In genomic region chr11:62712861-62713260, GRCh38 we compare ENCODE assay signal across 13 cellular contexts. TPM values are rescaled to one million over a fixed set of nuclear protein-coding genes. Genes with fewer than 3 reads are reported as not detected.
A peak's percentile ranks its signal among the peaks of the same experiment; 100 is the strongest.
DNase-seq lines count a peak whose midpoint lies in the region; ATAC-seq and TF ChIP-seq lines count a peak whose summit lies in the region.
"Had no signal": no experiment of that assay in that cellular context is flagged by ENCODE, and none has a peak within 500 bp of the region (broad histone marks: within the 10 kb centered on the region; RNA-seq: fewer than 3 reads in every experiment).

No MANE protein-coding gene starts in this region.

- no peaks in the 10 kb centered on the region for H3K9me2 ChIP-seq in PC-9 (ENCODE audit: insufficient read depth)

- peaks cover 98% of the 10 kb centered on the region for H3K36me3 Mint-ChIP-seq in Calu3 (ENCODE audit: insufficient read depth, unreplicated experiment)

- intact Hi-C loops in Calu3 (cut with micrococcal nuclease; ENCODE audit: unreplicated experiment) (no loop called here), PC-9 (cut with micrococcal nuclease; ENCODE audit: unreplicated experiment) (no loop called here), psoas muscle (cut with DNase I) (no loop called here)

- H3K4me3 ChIP-seq in PC-9 (no peak overlapping the region), psoas muscle (no peak overlapping the region)
- H3K4me3 ChIP-seq in effector memory CD4-positive, alpha-beta T cell (ENCODE audit: insufficient read depth, low read depth, low read length, poor library complexity, severe bottlenecking), result no peak overlapping the region
- H3K4me3 ChIP-seq: ascending aorta had no signal

- no peak overlapping the region for H3K4me2 ChIP-seq in PC-9

- H3K27me3 ChIP-seq in PC-9 (ENCODE audit: insufficient read depth, low read depth), result no peaks in the 10 kb centered on the region
- no peaks in the 10 kb centered on the region for H3K27me3 ChIP-seq in effector memory CD4-positive, alpha-beta T cell (replicated peaks; ENCODE audit: control insufficient read depth, insufficient read depth, low read length, poor library complexity, severe bottlenecking)
- H3K27me3 ChIP-seq in psoas muscle (ENCODE audit: insufficient read depth in 3 of 3, low read length in 2 of 3), result no peaks in the 10 kb centered on the region
- H3K27me3 ChIP-seq: ascending aorta had no signal

- peaks cover 65% of the 10 kb centered on the region for H3F3A ChIP-seq in PC-9 (ENCODE audit: insufficient read depth, low read depth)

- peak overlapping the region; percentile 64 for H3K4me3 Mint-ChIP-seq in Calu3 (ENCODE audit: low read depth, unreplicated experiment)
- H3K4me3 Mint-ChIP-seq: WTC11 had no signal

- peaks cover 21% of the 10 kb centered on the region for H3K4me1 ChIP-seq in PC-9 (replicated peaks; ENCODE audit: insufficient read depth)
- peaks cover 17% of the 10 kb centered on the region for H3K4me1 ChIP-seq in effector memory CD4-positive, alpha-beta T cell (ENCODE audit: control insufficient read depth, insufficient read depth, low read length, poor library complexity, severe bottlenecking)
- peaks cover 34% of the 10 kb centered on the region for H3K4me1 ChIP-seq in psoas muscle

- WGBS in psoas muscle, 3 donors, result 61 to 69% (median 69%) methylated on average over 3 of the region's 3 CpGs

- H3K9me3 Mint-ChIP-seq in Calu3 (ENCODE audit: low read depth, unreplicated experiment), result no peaks in the 10 kb centered on the region
- H3K9me3 Mint-ChIP-seq: WTC11 had no signal

- H2AFZ ChIP-seq in PC-9, result no peak overlapping the region

- BruUV-seq in Calu3 (replicated peaks; lab: Mats Ljungman, UMichigan), result TSS peak; percentile 18
- no TSS peak for BruUV-seq in PC-9 (replicated peaks; lab: Mats Ljungman, UMichigan)

- DNase-seq in Calu3 (no peak), PC-9 (no peak), psoas muscle (no peak)
- DNase-seq in effector memory CD4-positive, alpha-beta T cell, result no peak
- no peak for DNase-seq in stimulated activated CD4-positive, alpha-beta T cell treated with anti-CD3 and anti-CD28 coated beads, Interleukin-2, amount 100 ng/mL, for 24 hours
- DNase-seq in activated CD4-positive, CD25-positive, alpha-beta regulatory T cell (lab: John Stamatoyannopoulos, UW), result no peak
- DNase-seq: Kasumi-1; nucleus accumbens; stimulated activated CD4-positive, alpha-beta T cell treated with anti-CD3 and anti-CD28 coated beads, Interleukin-2, amount 100 ng/mL, for 48 hours had no signal

- H3K27ac ChIP-seq in PC-9 (peak overlapping the region; percentile 42), psoas muscle (peak overlapping the region; percentile 64)
- peak overlapping the region; percentile 33 for H3K27ac ChIP-seq in effector memory CD4-positive, alpha-beta T cell (ENCODE audit: insufficient read depth, low read length, poor library complexity, severe bottlenecking)
- H3K27ac ChIP-seq: ascending aorta had no signal

- POLR2A ChIA-PET in PC-9 (lab: Charles Lee; ENCODE audit: unreplicated experiment), result no interaction called here

- CTCF ChIA-PET in Calu3 (lab: Charles Lee) (interaction anchor here (1.4 kb wide), 1 partner anchor 74 kb away, joined by 3 read pairs; no protein-coding TSS in a partner anchor), PC-9 (lab: Charles Lee) (no interaction called here)

- no peaks in the 10 kb centered on the region for H3K9me3 ChIP-seq in PC-9 (ENCODE audit: insufficient read depth, low read depth)
- H3K9me3 ChIP-seq in effector memory CD4-positive, alpha-beta T cell (ENCODE audit: control insufficient read depth, low read length), result no peaks in the 10 kb centered on the region
- no peaks in the 10 kb centered on the region for H3K9me3 ChIP-seq in psoas muscle
- H3K9me3 ChIP-seq: ascending aorta had no signal

- H3K27me3 Mint-ChIP-seq in Calu3 (ENCODE audit: unreplicated experiment), result no peaks in the 10 kb centered on the region

- TF ChIP-seq CTCF in Calu3 (IDR thresholded peaks at IDR 0.05; ENCODE audit: unreplicated experiment), result no peak
- TF ChIP-seq CTCF in PC-9 (conservative IDR thresholded peaks at IDR 0.05), result no peak
- TF ChIP-seq CTCF in psoas muscle (IDR thresholded peaks at IDR 0.05), result no peak

- no peak for ATAC-seq in psoas muscle
- ATAC-seq in GM21737 (IDR thresholded peaks at IDR 0.05; ENCODE audit: unreplicated experiment), result no peak
- ATAC-seq: WTC11 had no signal

- no peaks in the 10 kb centered on the region for H4K20me1 ChIP-seq in PC-9 (ENCODE audit: insufficient read depth)

- H3K36me3 ChIP-seq in PC-9 (ENCODE audit: low read depth) (peaks cover 46% of the 10 kb centered on the region), psoas muscle (ENCODE audit: insufficient read depth in 1 of 2, low read depth in 1 of 2) (peaks cover 12 to 76% of the 10 kb centered on the region in 2 donors)
- H3K36me3 ChIP-seq in effector memory CD4-positive, alpha-beta T cell (ENCODE audit: control insufficient read depth, insufficient read depth, low read length), result peaks cover 46% of the 10 kb centered on the region

- peak overlapping the region; percentile 95 for H3K27ac Mint-ChIP-seq in Calu3 (ENCODE audit: unreplicated experiment)

- peaks cover 48% of the 10 kb centered on the region for H3K4me1 Mint-ChIP-seq in Calu3 (ENCODE audit: low read depth, unreplicated experiment)

- H3K79me2 ChIP-seq in PC-9 (ENCODE audit: low read depth), result peaks cover 24% of the 10 kb centered on the region

RNA-seq across cellular contexts. Expression of gene GNG3, which starts 5.4 kb away (rescaled TPM):
- total RNA-seq in Calu3 (2022), result not detected in 2 replicates
- total RNA-seq in PC-9 (2021), result 0.57 TPM in 1 of 2 replicates, not detected in the other
- not detected for total RNA-seq in psoas muscle
- under 1 TPM in 2 of 3 donors, not detected in 1; 0.10 to 0.39 TPM for polyA plus RNA-seq in psoas muscle
- total RNA-seq: ascending aorta, epithelial cell of proximal tubule had no signal

RNA-seq across cellular contexts. Expression of gene BSCL2, which starts 5.6 kb away (rescaled TPM):
- total RNA-seq in Calu3 (2022) (71.5 and 88.0 TPM in 2 replicates), PC-9 (2021) (173 and 201 TPM in 2 replicates), psoas muscle (10 to 100 TPM; 17.0 to 45.4 (median 29.0) TPM)
- 100 to 1,000 TPM in 1 of 3 donors, 10 to 100 TPM in 2; 61.5 to 174 (median 63.5) TPM for polyA plus RNA-seq in psoas muscle

RNA-seq across cellular contexts. Expression of gene HNRNPUL2, which starts 14.4 kb away (rescaled TPM):
- total RNA-seq in Calu3 (2022) (52.6 and 52.7 TPM in 2 replicates), PC-9 (2021) (55.2 and 76.9 TPM in 2 replicates), psoas muscle (10 to 100 TPM; 27.2 to 39.7 (median 31.4) TPM)
- polyA plus RNA-seq in psoas muscle, result 10 to 100 TPM; 23.8 to 35.1 (median 25.0) TPM

RNA-seq across cellular contexts. Expression of gene TTC9C, which starts 15.4 kb away (rescaled TPM):
- 35.5 and 36.7 TPM in 2 replicates for total RNA-seq in Calu3 (2022)
- total RNA-seq in PC-9 (2021), result 65.3 and 71.4 TPM in 2 replicates
- 10 to 100 TPM; 14.8 to 19.6 (median 16.4) TPM for total RNA-seq in psoas muscle
- polyA plus RNA-seq in psoas muscle, result 10 to 100 TPM; 20.2 to 30.4 (median 28.2) TPM

RNA-seq across cellular contexts. Expression of gene LRRN4CL, which starts 23.5 kb away (rescaled TPM):
- total RNA-seq in Calu3 (2022) (0.71 and 1.5 TPM in 2 replicates), PC-9 (2021) (1.0 and 1.3 TPM in 2 replicates), psoas muscle (1 to 10 TPM; 2.4 to 4.8 (median 3.8) TPM)
- polyA plus RNA-seq in psoas muscle, result 1 to 10 TPM; 1.8 to 3.7 (median 2.8) TPM
- total RNA-seq: epithelial cell of proximal tubule had no signal
